ENCODE assay signal across 1 cellular context in genomic region chr22:24102366-24103200, GRCh38.
TF ChIP-seq lines count a peak whose summit lies in the region.

No MANE protein-coding gene starts in this region.

TF ChIP-seq in HepG2, 621 proteins besides CTCF, POLR2A, EP300 and RAD21 (continued from another document):
- TF ChIP-seq PRDM15 (CRISPR knock-in tag; IDR thresholded peaks at IDR 0.05) (no peak), GTF2F1 (IDR thresholded peaks at IDR 0.05; ENCODE audit: low read length) (no peak), IRF9 (CRISPR knock-in tag; IDR thresholded peaks at IDR 0.05; ENCODE audit: borderline replicate concordance) (no peak), SIX4 (CRISPR knock-in tag; IDR thresholded peaks at IDR 0.05) (no peak), ISL2 (CRISPR knock-in tag; IDR thresholded peaks at IDR 0.05) (no peak), HNF4G (IDR thresholded peaks at IDR 0.05; ENCODE audit: borderline replicate concordance, low read depth, low read length) (no peak), HNF4G (CRISPR knock-in tag; IDR thresholded peaks at IDR 0.05; ENCODE audit: borderline replicate concordance, low read depth) (no peak), ZNF773 (CRISPR knock-in tag; IDR thresholded peaks at IDR 0.05; ENCODE audit: borderline replicate concordance) (no peak), MTA1 (CRISPR knock-in tag; IDR thresholded peaks at IDR 0.05; ENCODE audit: borderline replicate concordance) (no peak), FOSL2 (CRISPR knock-in tag; IDR thresholded peaks at IDR 0.05) (no peak), NFKBIZ (CRISPR knock-in tag; IDR thresholded peaks at IDR 0.05) (no peak)
